Comparison of ENCODE assay signal across 28 cellular contexts in genomic region chr7:159317294-159317693, GRCh38.
"Had no signal": no experiment of that assay in that cellular context is flagged by ENCODE, and none has a peak within 500 bp of the region (broad histone marks: within the 10 kb centered on the region; RNA-seq: fewer than 3 reads in every experiment).

No MANE protein-coding gene starts in this region.

- ATAC-seq: activated T-helper 17 cell treated with anti-CD3 and anti-CD28 coated beads, Interleukin-2, amount 50 U/mL, for 72 hours; T-cell had no signal

- FAIRE-seq: colon, TTC549 had no signal

- H3K27ac ChIP-seq: Peyer's patch, RWPE1, SJCRH30 had no signal

- H3K36me3 ChIP-seq: MG63, Peyer's patch, SJCRH30 had no signal

- H3K4me1 ChIP-seq: Peyer's patch, SJCRH30 had no signal

- H3K27me3 ChIP-seq: MG63, SJCRH30 had no signal

- H3K9me3 ChIP-seq: MG63, Peyer's patch, SJCRH30 had no signal

- DNase-seq: activated CD4-positive, alpha-beta memory T cell treated with anti-CD3 and anti-CD28 coated beads, Interleukin-2, amount 10 ng/mL, durations not matched to agents 7 days and 5 days; activated CD4-positive, alpha-beta T cell treated with anti-CD3 and anti-CD28 coated beads, Interleukin-2, amount 50 U/mL, for 1 hour; activated CD4-positive, CD25-positive, alpha-beta regulatory T cell; activated gamma-delta T cell; activated naive CD4-positive, alpha-beta T cell treated with anti-CD3 and anti-CD28 coated beads for 36 hours; activated T-cell treated with anti-CD3 and anti-CD28 coated beads for 4 hours; activated T-cell treated with anti-CD3 and anti-CD28 coated beads, Interleukin-2, amount 50 U/mL, for 48 hours; cerebellar nuclear complex; MG63; NCI-H1092 treated with DMSO at 0.1 percent for 48 hours; NCI-H1417 treated with DMSO at 0.1 percent for 48 hours; NCI-H1694; NCI-H2029; NCI-H2107; NCI-H345; NCI-H510A; NCI-H526 treated with DMSO at 0.1 percent for 48 hours; NCI-H82; Peyer's patch; Right ventricle myocardium superior; SJCRH30; T-cell; T-helper 2 cell; T1000 had no signal

- H3K4me3 ChIP-seq: MG63, Peyer's patch, SJCRH30 had no signal
